Comparison of ENCODE assay signal across 8 cellular contexts in genomic region chr17:75087182-75087557, GRCh38. TPM values are rescaled to one million over a fixed set of nuclear protein-coding genes. Genes with fewer than 3 reads are reported as not detected.
DNase-seq lines count a peak whose midpoint lies in the region; ATAC-seq and TF ChIP-seq lines count a peak whose summit lies in the region.

No MANE protein-coding gene starts in this region.

- H3K4me3 Mint-ChIP-seq in H9 = peak overlapping the region; percentile 63 to 79
- peak overlapping the region; percentile 75 for H3K4me3 Mint-ChIP-seq in activated naive CD8-positive, alpha-beta T cell
- peak overlapping the region; percentile 69 for H3K4me3 Mint-ChIP-seq in stimulated activated effector memory CD8-positive, alpha-beta T cell treated with anti-CD3 and anti-CD28 coated beads, Interleukin-12 subunit alpha, Interleukin-12 subunit beta, amount 100 ng/mL, for 72 hours

- H3K14ac ChIP-seq in H9 (ENCODE audit: insufficient read depth, low read length) = peak overlapping the region; percentile 50; the same call in 1 of the 2 replicates

- TF ChIP-seq CTCF in H9 (conservative IDR thresholded peaks at IDR 0.05) = no peak

- H3T11ph ChIP-seq in H9 (ENCODE audit: low read length) = no peak overlapping the region

- no peak overlapping the region for H2BK12ac ChIP-seq in H9 (ENCODE audit: insufficient read length, low read depth, low read length)

- no peak overlapping the region for H2BK120ac ChIP-seq in H9 (ENCODE audit: low read depth, low read length, poor library complexity, severe bottlenecking)

- peak overlapping the region; percentile 50 to 93 (median 89) for H3K27ac Mint-ChIP-seq in H9
- H3K27ac Mint-ChIP-seq in activated naive CD8-positive, alpha-beta T cell = no peak overlapping the region
- H3K27ac Mint-ChIP-seq in stimulated activated effector memory CD8-positive, alpha-beta T cell treated with anti-CD3 and anti-CD28 coated beads, Interleukin-12 subunit alpha, Interleukin-12 subunit beta, amount 100 ng/mL, for 72 hours = peak overlapping the region; percentile 71

- DNase-seq in H9 (no peak), EL (no peak), cerebellum (ENCODE audit: low spot score) (no peak)
- peak in 1 of 2 donors; percentile 61 for DNase-seq in stimulated activated effector memory CD8-positive, alpha-beta T cell treated with anti-CD3 and anti-CD28 coated beads, Interleukin-12 subunit alpha, Interleukin-12 subunit beta, amount 100 ng/mL, for 72 hours (ENCODE audit: low spot score in 2 of 2)

- no peak for ATAC-seq in stimulated activated effector memory CD8-positive, alpha-beta T cell treated with anti-CD3 and anti-CD28 coated beads, Interleukin-12 subunit alpha, Interleukin-12 subunit beta, amount 100 ng/mL, for 72 hours
- ATAC-seq in GM19397 (IDR thresholded peaks at IDR 0.05; ENCODE audit: unreplicated experiment) = no peak
- no peak for ATAC-seq in GM18858 (IDR thresholded peaks at IDR 0.05; ENCODE audit: unreplicated experiment)

- peaks cover 0 to 4% (median 2%) of the 10 kb centered on the region in 3 experiments; a peak in 4 of 7 replicates for H3K36me3 Mint-ChIP-seq in H9 (ENCODE audit: insufficient read depth in 1 of 3, low read depth in 3 of 3)
- H3K36me3 Mint-ChIP-seq in activated naive CD8-positive, alpha-beta T cell = no peaks in the 10 kb centered on the region
- H3K36me3 Mint-ChIP-seq in stimulated activated effector memory CD8-positive, alpha-beta T cell treated with anti-CD3 and anti-CD28 coated beads, Interleukin-12 subunit alpha, Interleukin-12 subunit beta, amount 100 ng/mL, for 72 hours = no peaks in the 10 kb centered on the region

- H3K27me3 ChIP-seq in H9 (ENCODE audit: insufficient read depth, low read length) = no peaks in the 10 kb centered on the region

- no peaks in the 10 kb centered on the region for H3K9me3 ChIP-seq in H9 (ENCODE audit: control insufficient read depth, low read depth, low read length)
- no peaks in the 10 kb centered on the region for H3K9me3 ChIP-seq in iPS-18c (ENCODE audit: control insufficient read depth, insufficient read depth, low read length)

- H3K4me1 ChIP-seq in H9 (ENCODE audit: insufficient read depth, low read length) = peaks cover 13% of the 10 kb centered on the region; the same call in 1 of the 2 replicates

- H3K4ac ChIP-seq in H9 (ENCODE audit: low read depth, low read length) = no peak overlapping the region

- peaks cover 7% of the 10 kb centered on the region for H3K23me2 ChIP-seq in H9 (ENCODE audit: insufficient read length, low read depth, low read length, poor library complexity, severe bottlenecking)

- no peak overlapping the region for H2BK5ac ChIP-seq in H9 (ENCODE audit: insufficient read length, low read length)

- H3K4me3 ChIP-seq in iPS-18c (ENCODE audit: insufficient read depth, low read depth, low read length) = peak overlapping the region; percentile 81

- peak overlapping the region; percentile 64 for H3K18ac ChIP-seq in H9 (ENCODE audit: insufficient read length, low read depth, low read length)

- no peak overlapping the region for H3K23ac ChIP-seq in H9 (ENCODE audit: insufficient read length, low read depth, low read length)

- H3K4me1 Mint-ChIP-seq in H9 = peaks cover 59% of the 10 kb centered on the region in 2 experiments
- H3K4me1 Mint-ChIP-seq in activated naive CD8-positive, alpha-beta T cell (ENCODE audit: low read depth) = peaks cover 46% of the 10 kb centered on the region
- H3K4me1 Mint-ChIP-seq in stimulated activated effector memory CD8-positive, alpha-beta T cell treated with anti-CD3 and anti-CD28 coated beads, Interleukin-12 subunit alpha, Interleukin-12 subunit beta, amount 100 ng/mL, for 72 hours = peaks cover 26% of the 10 kb centered on the region

- H2AFZ ChIP-seq in H9 (ENCODE audit: low read length) = no peak overlapping the region

- no peak overlapping the region for H2BK15ac ChIP-seq in H9 (ENCODE audit: low read depth, low read length)

- no peak overlapping the region for H3K56ac ChIP-seq in H9 (ENCODE audit: insufficient read length, low read depth, low read length)

- no peak overlapping the region for H2BK20ac ChIP-seq in H9 (ENCODE audit: low read depth, low read length, poor library complexity, severe bottlenecking)

- no peaks in the 10 kb centered on the region for H3K27me3 Mint-ChIP-seq in H9 (ENCODE audit: low read depth)
- no peaks in the 10 kb centered on the region for H3K27me3 Mint-ChIP-seq in activated naive CD8-positive, alpha-beta T cell

- WGBS in H9 (ENCODE audit: extremely low coverage, insufficient read length, low lambda C conversion rate) = no CpG with 5 or more reads among the region's 12 CpGs

- H4K8ac ChIP-seq in H9 (replicated peaks; ENCODE audit: insufficient read length, low read depth, low read length) = no peak overlapping the region

- no peaks in the 10 kb centered on the region; the same call in 1 of the 2 replicates for H3K79me2 ChIP-seq in H9 (ENCODE audit: insufficient read depth, low read length)

- no peaks in the 10 kb centered on the region for H3K79me1 ChIP-seq in H9 (ENCODE audit: insufficient read depth, low read depth, low read length, poor library complexity, severe bottlenecking)

- H4K20me1 ChIP-seq in H9 (ENCODE audit: control insufficient read depth, insufficient read depth, insufficient read length) = no peaks in the 10 kb centered on the region

- H2AK5ac ChIP-seq in H9 (ENCODE audit: insufficient read length, low read length) = no peak overlapping the region

- H3K27ac ChIP-seq in H9 (ENCODE audit: insufficient read length, low read depth, low read length) = peak overlapping the region; percentile 35

- H3K9me3 Mint-ChIP-seq in H9 = no peaks in the 10 kb centered on the region
- no peaks in the 10 kb centered on the region for H3K9me3 Mint-ChIP-seq in activated naive CD8-positive, alpha-beta T cell (ENCODE audit: low read depth)
- H3K9me3 Mint-ChIP-seq in stimulated activated effector memory CD8-positive, alpha-beta T cell treated with anti-CD3 and anti-CD28 coated beads, Interleukin-12 subunit alpha, Interleukin-12 subunit beta, amount 100 ng/mL, for 72 hours = no peaks in the 10 kb centered on the region

- H3K4me2 ChIP-seq in H9 (ENCODE audit: insufficient read depth, insufficient read length, low read length) = peak overlapping the region; percentile 49

- H4K91ac ChIP-seq in H9 (ENCODE audit: insufficient read length, low read depth, low read length) = no peak overlapping the region

- H4K5ac ChIP-seq in H9 (ENCODE audit: insufficient read length, low read depth, low read length) = no peak overlapping the region

- H3K9ac ChIP-seq in H9 (ENCODE audit: extremely low read depth, insufficient read length, low read length) = peak overlapping the region; percentile 66

RNA-seq across cellular contexts. Expression of gene SLC16A5, which starts 0.6 kb away (rescaled TPM):
- total RNA-seq in H9 (2021) (17.0 and 17.1 TPM in 2 replicates), cerebellum (1.1 TPM)

RNA-seq across cellular contexts. Expression of gene ARMC7, which starts 22.6 kb away (rescaled TPM):
- 22.4 and 22.8 TPM in 2 replicates for total RNA-seq in H9 (2021)
- total RNA-seq in cerebellum = 2.5 TPM

RNA-seq across cellular contexts. Expression of gene KCTD2, which starts 40.1 kb away (rescaled TPM):
- total RNA-seq in H9 (2021) = 40.1 and 41.6 TPM in 2 replicates
- 31.5 TPM for total RNA-seq in cerebellum

RNA-seq across cellular contexts. Expression of gene ATP5PD, which starts 40.4 kb away (rescaled TPM):
- 344 TPM in 2 replicates for total RNA-seq in H9 (2021)
- 69.1 TPM for total RNA-seq in cerebellum

RNA-seq across cellular contexts. Expression of gene NT5C, which starts 44.4 kb away (rescaled TPM):
- total RNA-seq in H9 (2021) = 76.2 and 77.7 TPM in 2 replicates
- 19.9 TPM for total RNA-seq in cerebellum
